ENCODE assay signal across 27 cellular contexts in the genomic region with DNA sequence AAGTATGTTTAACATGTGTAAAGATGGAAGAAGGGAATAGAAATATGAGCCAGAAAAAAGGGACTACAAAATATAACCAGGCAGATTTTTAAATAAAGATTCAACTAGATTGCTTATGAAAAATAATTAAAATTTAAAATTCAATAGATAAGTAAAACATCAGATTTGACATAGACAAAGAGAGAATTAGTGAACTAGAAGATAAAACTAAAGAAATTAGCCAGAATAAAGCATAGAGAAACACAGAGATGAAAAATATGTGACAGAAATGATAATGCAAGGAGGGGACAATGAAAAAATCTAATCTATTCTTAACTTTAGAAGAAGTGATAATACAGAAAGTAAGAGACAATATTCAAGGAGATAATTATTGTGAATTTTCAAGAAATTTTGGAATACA.
DNase-seq lines count a peak whose midpoint lies in the region; ATAC-seq, FAIRE-seq and TF ChIP-seq lines count a peak whose summit lies in the region.
"Had no signal": no experiment of that assay in that cellular context is flagged by ENCODE, and none has a peak within 500 bp of the region (broad histone marks: within the 10 kb centered on the region; RNA-seq: fewer than 3 reads in every experiment).

No MANE protein-coding gene starts in this region.

- no peak overlapping the region for H3K27ac Mint-ChIP-seq in endodermal cell
- no peak overlapping the region for H3K27ac Mint-ChIP-seq in activated CD4-positive, alpha-beta T cell treated with anti-CD3 and anti-CD28 coated beads, Interleukin-2, amount 10 ng/mL, durations not matched to agents 24 days and 14 days
- H3K27ac Mint-ChIP-seq: CD14-positive monocyte; CD4-positive, alpha-beta memory T cell; CD4-positive, CD25-positive, alpha-beta regulatory T cell; CD8-positive, alpha-beta memory T cell had no signal

- H4K20me1 ChIP-seq in SK-N-SH (ENCODE audit: insufficient read depth) (no peaks in the 10 kb centered on the region), osteoblast (ENCODE audit: insufficient read depth, low read length) (no peaks in the 10 kb centered on the region)
- H4K20me1 ChIP-seq: BLaER1 had no signal

- no peak overlapping the region for H3K4me2 ChIP-seq in SK-N-SH
- no peak overlapping the region for H3K4me2 ChIP-seq in osteoblast (ENCODE audit: insufficient read depth, low read length)
- H3K4me2 ChIP-seq: BLaER1 had no signal

- H3F3A ChIP-seq in SK-N-SH (replicated peaks; ENCODE audit: insufficient read depth), result no peaks in the 10 kb centered on the region

- H3K9ac ChIP-seq in SK-N-SH (no peak overlapping the region), endodermal cell (ENCODE audit: extremely low read depth, low read length, poor library complexity, severe bottlenecking) (no peak overlapping the region)
- H3K9ac ChIP-seq: BLaER1 had no signal

- peaks cover 40% of the 10 kb centered on the region for H3K36me3 Mint-ChIP-seq in endodermal cell (ENCODE audit: low read depth)
- H3K36me3 Mint-ChIP-seq in activated CD4-positive, alpha-beta T cell treated with anti-CD3 and anti-CD28 coated beads, Interleukin-2, amount 10 ng/mL, durations not matched to agents 24 days and 14 days (ENCODE audit: low read depth), result no peaks in the 10 kb centered on the region
- H3K36me3 Mint-ChIP-seq: CD4-positive, alpha-beta memory T cell; CD4-positive, CD25-positive, alpha-beta regulatory T cell had no signal

- CTCF ChIA-PET in SK-N-SH (lab: Yijun Ruan, JAX) (no interaction called here), GM10248 (lab: Yijun Ruan, JAX) (no interaction called here)

- H3K9me2 ChIP-seq in SK-N-SH, result no peaks in the 10 kb centered on the region

- peaks cover 40% of the 10 kb centered on the region for H3K9me3 Mint-ChIP-seq in endodermal cell
- peaks cover 4% of the 10 kb centered on the region for H3K9me3 Mint-ChIP-seq in activated CD4-positive, alpha-beta T cell treated with anti-CD3 and anti-CD28 coated beads, Interleukin-2, amount 10 ng/mL, durations not matched to agents 24 days and 14 days

- ATAC-seq in SK-N-SH treated with all-trans-retinoic acid at 6 μM for 48 hours, result no peak
- ATAC-seq: GM12878 had no signal

- H3K4me1 ChIP-seq in SK-N-SH (ENCODE audit: control insufficient read depth in 1 of 2, insufficient read depth in 2 of 2, low read depth in 1 of 2, low read length in 1 of 2) (no peaks in the 10 kb centered on the region), endodermal cell (ENCODE audit: control insufficient read depth, insufficient read depth, low read length) (no peaks in the 10 kb centered on the region), osteoblast (ENCODE audit: insufficient read depth, low read length) (no peaks in the 10 kb centered on the region)
- H3K4me1 ChIP-seq: BE2C, BLaER1 had no signal

- H2AFZ ChIP-seq in SK-N-SH (ENCODE audit: low read depth), result no peak overlapping the region
- no peak overlapping the region for H2AFZ ChIP-seq in osteoblast (ENCODE audit: low read length)

- no peak for TF ChIP-seq EP300 in SK-N-SH (IDR thresholded peaks at IDR 0.05; ENCODE audit: borderline replicate concordance in 1 of 2, low read depth in 1 of 2, low read length in 1 of 2)

- POLR2A ChIA-PET in SK-N-SH (lab: Yijun Ruan, JAX), result no interaction called here
- POLR2A ChIA-PET in GM10248 (lab: Yijun Ruan, JAX), result no interaction called here

- H3K27me3 ChIP-seq in SK-N-SH (ENCODE audit: insufficient read depth), result no peaks in the 10 kb centered on the region
- H3K27me3 ChIP-seq in endodermal cell (ENCODE audit: control insufficient read depth, insufficient read depth, low read length, poor library complexity, severe bottlenecking), result no peaks in the 10 kb centered on the region
- H3K27me3 ChIP-seq in osteoblast (ENCODE audit: insufficient read depth, low read length), result no peaks in the 10 kb centered on the region
- H3K27me3 ChIP-seq: BE2C, BLaER1 had no signal

- no peak overlapping the region for H3K4me3 Mint-ChIP-seq in endodermal cell
- no peak overlapping the region for H3K4me3 Mint-ChIP-seq in activated CD4-positive, alpha-beta T cell treated with anti-CD3 and anti-CD28 coated beads, Interleukin-2, amount 10 ng/mL, durations not matched to agents 24 days and 14 days
- H3K4me3 Mint-ChIP-seq: CD14-positive monocyte; CD4-positive, alpha-beta memory T cell; CD4-positive, CD25-positive, alpha-beta regulatory T cell; CD8-positive, alpha-beta memory T cell had no signal

- DNase-seq in SK-N-SH (no peak), endodermal cell (no peak), osteoblast (ENCODE audit: insufficient read length, low spot score, missing footprints) (no peak), GM10248 (ENCODE audit: extremely low spot score) (no peak)
- DNase-seq in activated CD4-positive, alpha-beta T cell treated with anti-CD3 and anti-CD28 coated beads, Interleukin-2, amount 10 ng/mL, durations not matched to agents 24 days and 14 days, result no peak
- DNase-seq: ACHN; BE2C; C1 segment of cervical spinal cord; CD4-positive, alpha-beta memory T cell; CD4-positive, CD25-positive, alpha-beta regulatory T cell; CD8-positive, alpha-beta memory T cell; COR-L47; DMS 273 treated with DMSO at 0.1 percent for 48 hours; DMS153; DMS53; DMS79; DND-41; EL; GF-D8 had no signal

- H3K36me3 ChIP-seq in SK-N-SH (replicated peaks in 1 of 2; ENCODE audit: control insufficient read depth in 1 of 2, insufficient read depth in 2 of 2, low read length in 1 of 2) (no peaks in the 10 kb centered on the region), endodermal cell (ENCODE audit: control insufficient read depth, insufficient read depth, low read length) (peaks cover 7% of the 10 kb centered on the region), osteoblast (ENCODE audit: insufficient read depth, low read length) (no peaks in the 10 kb centered on the region)
- H3K36me3 ChIP-seq: BE2C, BLaER1 had no signal

- peak; percentile 26 for FAIRE-seq in TTC549 (lab: Jason Lieb, UNC)
- FAIRE-seq: GM12878, GM12892, GM18507 had no signal

- H3K4me1 Mint-ChIP-seq in endodermal cell, result peaks cover 4% of the 10 kb centered on the region
- no peaks in the 10 kb centered on the region for H3K4me1 Mint-ChIP-seq in activated CD4-positive, alpha-beta T cell treated with anti-CD3 and anti-CD28 coated beads, Interleukin-2, amount 10 ng/mL, durations not matched to agents 24 days and 14 days
- H3K4me1 Mint-ChIP-seq: CD14-positive monocyte; CD4-positive, alpha-beta memory T cell; CD4-positive, CD25-positive, alpha-beta regulatory T cell; CD8-positive, alpha-beta memory T cell had no signal

- intact Hi-C loops in activated CD4-positive, alpha-beta T cell treated with anti-CD3 and anti-CD28 coated beads, Interleukin-2, amount 10 ng/mL, durations not matched to agents 24 days and 14 days (cut with micrococcal nuclease), result no loop called here

- no peak for TF ChIP-seq RAD21 in SK-N-SH (IDR thresholded peaks at IDR 0.05; ENCODE audit: low read length)

- no peak overlapping the region; a peak in 1 of 4 replicates for H3K27ac ChIP-seq in SK-N-SH (ENCODE audit: low read depth in 2 of 2, low read length in 1 of 2)
- H3K27ac ChIP-seq in endodermal cell (ENCODE audit: low read depth, low read length), result no peak overlapping the region
- H3K27ac ChIP-seq in osteoblast (ENCODE audit: low read depth, low read length), result no peak overlapping the region
- H3K27ac ChIP-seq: 22Rv1, BLaER1 had no signal

- no peaks in the 10 kb centered on the region for H3K79me2 ChIP-seq in SK-N-SH (ENCODE audit: insufficient read depth)
- no peaks in the 10 kb centered on the region for H3K79me2 ChIP-seq in osteoblast (ENCODE audit: insufficient read depth, low read length)

- H3K27me3 Mint-ChIP-seq in endodermal cell (ENCODE audit: insufficient read depth), result no peaks in the 10 kb centered on the region
- no peaks in the 10 kb centered on the region for H3K27me3 Mint-ChIP-seq in activated CD4-positive, alpha-beta T cell treated with anti-CD3 and anti-CD28 coated beads, Interleukin-2, amount 10 ng/mL, durations not matched to agents 24 days and 14 days
- H3K27me3 Mint-ChIP-seq: CD4-positive, CD25-positive, alpha-beta regulatory T cell had no signal

- TF ChIP-seq CTCF in SK-N-SH (IDR thresholded peaks at IDR 0.05) (no peak), endodermal cell (conservative IDR thresholded peaks at IDR 0.05) (no peak), osteoblast (IDR thresholded peaks at IDR 0.05; ENCODE audit: extremely low read depth, low read depth, low read length) (no peak), GM10248 (IDR thresholded peaks at IDR 0.05; ENCODE audit: control extremely low read depth, extremely low read depth, low read depth, missing control alignments) (no peak)

- H3K9me3 ChIP-seq in SK-N-SH (peaks cover 19% of the 10 kb centered on the region), endodermal cell (ENCODE audit: control insufficient read depth, low read length) (peaks cover 81% of the 10 kb centered on the region), osteoblast (ENCODE audit: low read depth, low read length) (no peaks in the 10 kb centered on the region)
- H3K9me3 ChIP-seq: BE2C had no signal

- H3K4me3 ChIP-seq in SK-N-SH (ENCODE audit: low read depth in 2 of 2, low read length in 1 of 2), result no peak overlapping the region
- H3K4me3 ChIP-seq in endodermal cell (ENCODE audit: low read length), result peak overlapping the region; percentile 61
- no peak overlapping the region for H3K4me3 ChIP-seq in osteoblast (ENCODE audit: insufficient read depth, low read length)
- H3K4me3 ChIP-seq: BLaER1, GM12878 had no signal

TF ChIP-seq in SK-N-SH treated with all-trans-retinoic acid at 6 μM for 48 hours, 23 proteins besides CTCF, POLR2A, EP300 and RAD21 (continues in another document):
- TF ChIP-seq ZFP30 (CRISPR knock-in tag; IDR thresholded peaks at IDR 0.05), result peak; percentile 94

TF ChIP-seq in SK-N-SH, 30 proteins besides CTCF, POLR2A, EP300 and RAD21 (continues in another document):
- TF ChIP-seq RXRA (IDR thresholded peaks at IDR 0.05; ENCODE audit: borderline replicate concordance, low read depth) (no peak), EZH2phosphoT487 (IDR thresholded peaks at IDR 0.05; ENCODE audit: borderline replicate concordance, low read depth) (no peak), GABPA (IDR thresholded peaks at IDR 0.05; ENCODE audit: low read depth) (no peak), MEF2A (IDR thresholded peaks at IDR 0.05; ENCODE audit: borderline replicate concordance, low read depth) (no peak), TCF12 (IDR thresholded peaks at IDR 0.05) (no peak)
- TF ChIP-seq, protein P1, sequence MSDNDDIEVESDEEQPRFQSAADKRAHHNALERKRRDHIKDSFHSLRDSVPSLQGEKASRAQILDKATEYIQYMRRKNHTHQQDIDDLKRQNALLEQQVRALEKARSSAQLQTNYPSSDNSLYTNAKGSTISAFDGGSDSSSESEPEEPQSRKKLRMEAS (IDR thresholded peaks at IDR 0.05; ENCODE audit: low read depth), result no peak
- TF ChIP-seq, protein P2, sequence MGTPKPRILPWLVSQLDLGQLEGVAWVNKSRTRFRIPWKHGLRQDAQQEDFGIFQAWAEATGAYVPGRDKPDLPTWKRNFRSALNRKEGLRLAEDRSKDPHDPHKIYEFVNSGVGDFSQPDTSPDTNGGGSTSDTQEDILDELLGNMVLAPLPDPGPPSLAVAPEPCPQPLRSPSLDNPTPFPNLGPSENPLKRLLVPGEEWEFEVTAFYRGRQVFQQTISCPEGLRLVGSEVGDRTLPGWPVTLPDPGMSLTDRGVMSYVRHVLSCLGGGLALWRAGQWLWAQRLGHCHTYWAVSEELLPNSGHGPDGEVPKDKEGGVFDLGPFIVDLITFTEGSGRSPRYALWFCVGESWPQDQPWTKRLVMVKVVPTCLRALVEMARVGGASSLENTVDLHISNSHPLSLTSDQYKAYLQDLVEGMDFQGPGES (IDR thresholded peaks at IDR 0.05; ENCODE audit: low read depth, low read length), result no peak
